In the genomic region with DNA sequence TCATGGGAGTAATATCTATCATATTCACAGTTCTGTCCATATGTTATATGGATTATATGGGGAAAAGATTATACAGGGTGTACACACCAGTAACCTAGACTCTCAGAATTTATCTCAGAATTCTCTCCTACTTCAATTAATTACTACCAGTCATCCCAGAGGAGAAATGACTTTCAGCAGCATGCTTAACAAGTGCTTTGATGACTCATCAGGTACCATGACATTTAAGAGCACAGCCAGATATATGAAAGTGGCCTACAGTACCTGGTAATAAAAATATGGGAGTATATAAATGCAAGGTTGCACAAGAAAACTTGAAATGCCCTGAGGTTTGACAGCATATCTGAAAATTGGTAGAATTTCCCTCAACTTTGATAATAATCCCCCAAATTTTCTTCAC, we compare ENCODE assay signal across 1 cellular context.
TF ChIP-seq lines count a peak whose summit lies in the region.

No MANE protein-coding gene starts in this region.

TF ChIP-seq in IMR-90, 13 proteins besides CTCF, POLR2A, EP300 and RAD21:
- no peak for TF ChIP-seq MAZ (IDR thresholded peaks at IDR 0.05; ENCODE audit: borderline replicate concordance, low read depth, low read length)
- TF ChIP-seq SMC3 (IDR thresholded peaks at IDR 0.05; ENCODE audit: low read depth, low read length) = no peak
- peak; percentile 26; the same call in 1 of the 2 replicates for TF ChIP-seq FOS (IDR thresholded peaks at IDR 0.05; ENCODE audit: low read depth, low read length)
